Comparison of ENCODE assay signal across 8 cellular contexts in the genomic region with DNA sequence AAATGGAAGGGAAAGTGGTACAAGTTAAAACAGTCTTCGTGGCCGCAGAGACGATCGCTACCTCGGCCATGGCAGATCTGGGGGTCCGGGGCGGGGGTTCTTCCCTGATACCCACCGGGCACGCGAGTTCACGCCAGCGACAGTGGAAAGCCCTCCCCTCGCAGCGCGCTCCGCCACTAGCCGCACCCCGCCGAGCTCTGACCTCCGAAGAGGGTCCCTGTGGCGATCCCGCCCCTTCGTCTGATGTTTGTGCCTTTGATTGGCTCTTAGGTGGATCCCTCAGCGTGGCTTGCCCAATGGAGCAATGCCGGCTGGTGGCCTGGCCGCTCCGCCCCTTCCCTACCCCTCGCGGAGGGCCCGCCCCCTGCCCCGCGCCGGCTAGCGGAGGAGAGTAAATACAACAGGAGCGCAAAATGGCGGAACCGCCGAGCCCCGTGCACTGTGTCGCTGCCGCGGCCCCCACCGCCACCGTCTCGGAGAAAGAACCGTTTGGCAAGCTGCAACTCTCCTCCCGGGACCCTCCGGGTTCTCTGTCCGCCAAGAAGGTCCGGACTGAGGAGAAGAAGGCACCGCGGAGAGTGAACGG. TPM values are rescaled to one million over a fixed set of nuclear protein-coding genes. Genes with fewer than 3 reads are reported as not detected.
DNase-seq lines count a peak whose midpoint lies in the region; ATAC-seq and TF ChIP-seq lines count a peak whose summit lies in the region.

RSBN1L (plus strand) TSS at position 403 of the 586 bp plus-strand sequence; CDS start at position 414, 11 bp downstream.

- peak within 1 kb of the TSS; percentile 79 for H3K27ac ChIP-seq in mesenchymal stem cell (ENCODE audit: low read length, poor library complexity, severe bottlenecking)

- under 1% methylated on average over 53 of the region's 53 CpGs for WGBS in mesenchymal stem cell

- H2BK12ac ChIP-seq in mesenchymal stem cell (ENCODE audit: low read length in 2 of 2) = peak within 1 kb of the TSS in 1 of 2 experiments; percentile 93

- peak within 1 kb of the TSS; percentile 87 for H2BK15ac ChIP-seq in mesenchymal stem cell (ENCODE audit: low read depth, poor library complexity, severe bottlenecking)

- peak within 1 kb of the TSS in 1 of 2 experiments; percentile 88 for H3K14ac ChIP-seq in mesenchymal stem cell (ENCODE audit: low read length in 2 of 2)

- peak within 1 kb of the TSS; percentile 76 for H2AFZ ChIP-seq in mesenchymal stem cell (ENCODE audit: low read depth, low read length)

- peak within 1 kb of the TSS in 1 of 2 experiments; percentile 83 for H3K23ac ChIP-seq in mesenchymal stem cell (ENCODE audit: low read length in 2 of 2)

- H3K9ac ChIP-seq in mesenchymal stem cell (ENCODE audit: low read length) = peak within 1 kb of the TSS; percentile 98

- H3K4me3 Mint-ChIP-seq in effector memory CD8-positive, alpha-beta T cell = peak within 1 kb of the TSS; percentile 94 to 99

- peaks cover 12% of the 10 kb centered on the region for H3K79me1 ChIP-seq in mesenchymal stem cell (replicated peaks; ENCODE audit: low read length, poor library complexity, severe bottlenecking)

- H3K27ac Mint-ChIP-seq in effector memory CD8-positive, alpha-beta T cell = peak within 1 kb of the TSS; percentile 91 to 96

- H3K4me1 Mint-ChIP-seq in effector memory CD8-positive, alpha-beta T cell (ENCODE audit: low read depth in 2 of 2) = peaks cover 24 to 29% of the 10 kb centered on the region in 2 donors

- H3K9me3 Mint-ChIP-seq in effector memory CD8-positive, alpha-beta T cell = no peaks in the 10 kb centered on the region

- peak within 1 kb of the TSS; percentile 30 for H4K91ac ChIP-seq in mesenchymal stem cell (ENCODE audit: low read length)

- H3K9me3 ChIP-seq in mesenchymal stem cell (ENCODE audit: control insufficient read depth, low read length) = no peaks in the 10 kb centered on the region

- H3K4ac ChIP-seq in mesenchymal stem cell (ENCODE audit: low read depth in 1 of 2, low read length in 2 of 2) = peak within 1 kb of the TSS; percentile 79 to 82

- peaks cover 8% of the 10 kb centered on the region for H3K4me1 ChIP-seq in mesenchymal stem cell (ENCODE audit: control insufficient read depth, insufficient read depth, low read depth, low read length)

- H3K27me3 ChIP-seq in mesenchymal stem cell (ENCODE audit: control insufficient read depth in 1 of 2, insufficient read depth in 1 of 2, low read length in 2 of 2) = no peaks in the 10 kb centered on the region

- H2BK120ac ChIP-seq in mesenchymal stem cell (ENCODE audit: low read depth, low read length) = peak within 1 kb of the TSS; percentile 51

- ATAC-seq in effector memory CD8-positive, alpha-beta T cell (replicated peaks) = peak; percentile 92

- peaks cover 20% of the 10 kb centered on the region for H3K36me3 Mint-ChIP-seq in effector memory CD8-positive, alpha-beta T cell (ENCODE audit: insufficient read depth)

- H3K4me3 ChIP-seq in mesenchymal stem cell (ENCODE audit: insufficient read depth in 1 of 2, low read depth in 1 of 2, low read length in 2 of 2) = peak within 1 kb of the TSS; percentile 67 to 92

- no peak within 1 kb of the TSS for H2AK5ac ChIP-seq in mesenchymal stem cell (ENCODE audit: low read length, severe bottlenecking)

- H3K27me3 Mint-ChIP-seq in effector memory CD8-positive, alpha-beta T cell = no peaks in the 10 kb centered on the region

- peak; percentile 98 for DNase-seq in COR-L47 (lab: John Stamatoyannopoulos, UW)
- DNase-seq in GM20000 (ENCODE audit: low spot score) = peak; percentile 96
- peak; percentile 99 for DNase-seq in HT-29 (ENCODE audit: low spot score)
- DNase-seq in NOMO-1 (lab: John Stamatoyannopoulos, UW; ENCODE audit: unreplicated experiment in 2 of 2) = peak; percentile 100
- DNase-seq in activated CD8-positive, alpha-beta memory T cell treated with anti-CD3 and anti-CD28 coated beads for 4 hours (ENCODE audit: low read depth in 2 of 2) = peak; percentile 96 to 97
- DNase-seq in effector memory CD8-positive, alpha-beta T cell = peak; percentile 98
- peak; percentile 99 for DNase-seq in mesenchymal stem cell
- DNase-seq in stimulated activated CD8-positive, alpha-beta memory T cell treated with anti-CD3 and anti-CD28 coated beads, Interleukin-12 subunit alpha, Interleukin-12 subunit beta, amount 100 ng/mL, for 4 hours (ENCODE audit: low read depth) = peak; percentile 98

- peak within 1 kb of the TSS; percentile 86 for H3K4me2 ChIP-seq in mesenchymal stem cell (ENCODE audit: low read length, poor library complexity, severe bottlenecking)

- no peak for TF ChIP-seq CTCF in GM20000 (IDR thresholded peaks at IDR 0.05; ENCODE audit: extremely low read depth, missing control alignments)

- H3K18ac ChIP-seq in mesenchymal stem cell (ENCODE audit: low read depth in 1 of 2, low read length in 2 of 2) = peak within 1 kb of the TSS; percentile 65 to 96

- H3K36me3 ChIP-seq in mesenchymal stem cell (ENCODE audit: control insufficient read depth in 1 of 2, insufficient read depth in 2 of 2, low read depth in 1 of 2, low read length in 2 of 2) = peaks cover 0 to 2% of the 10 kb centered on the region in 2 experiments

- peak within 1 kb of the TSS; percentile 58 for H4K8ac ChIP-seq in mesenchymal stem cell (ENCODE audit: low read length)

- H2BK5ac ChIP-seq in mesenchymal stem cell (ENCODE audit: low read depth, low read length, poor library complexity, severe bottlenecking) = no peak within 1 kb of the TSS

RNA-seq across cellular contexts. Expression of gene RSBN1L, which starts in this region (rescaled TPM):
- 9.9 and 12.4 TPM in 2 replicates for total RNA-seq in HT-29 (2014; rRNA removed; shearing (Covaris generic))
- 9.5 TPM for polyA plus RNA-seq in mesenchymal stem cell (2013, experiment 1 of 2)
- 9.7 TPM for polyA plus RNA-seq in mesenchymal stem cell (2013, experiment 2 of 2)

Comparison
In these comparisons a context has a peak if more than half of its experiments do, and no peak if none do; other contexts are left out.
1. Peak in every context shown above with its lines: DNase-seq, ATAC-seq, H3K4me3 ChIP-seq and H3K27ac ChIP-seq.